In genomic region chr1:207968521-207968944, GRCh38 we compare ENCODE assay signal across 1 cellular context.
A peak's percentile ranks its signal among the peaks of the same experiment; 100 is the strongest.
TF ChIP-seq lines count a peak whose summit lies in the region.

No MANE protein-coding gene starts in this region.

TF ChIP-seq in HEK293, 187 proteins besides CTCF, POLR2A, EP300 and RAD21 (continued from another document):
- TF ChIP-seq PATZ1 (tag by site-specific recombination; IDR thresholded peaks at IDR 0.05) = peak; percentile 60; the same call in 1 of the 2 replicates
- TF ChIP-seq ZNF398 (tag by site-specific recombination; IDR thresholded peaks at IDR 0.05) = 0 out of 2 replicates have a peak, but pooled peaks have one; percentile 7
- no peak for TF ChIP-seq ZNF324 (tag by site-specific recombination; IDR thresholded peaks at IDR 0.05)
- TF ChIP-seq ZNF629 (tag by site-specific recombination; IDR thresholded peaks at IDR 0.05) = peak; percentile 89
- TF ChIP-seq KLF8 (tag by site-specific recombination; IDR thresholded peaks at IDR 0.05) = peak; percentile 33; the same call in 1 of the 2 replicates
- TF ChIP-seq, protein P1, sequence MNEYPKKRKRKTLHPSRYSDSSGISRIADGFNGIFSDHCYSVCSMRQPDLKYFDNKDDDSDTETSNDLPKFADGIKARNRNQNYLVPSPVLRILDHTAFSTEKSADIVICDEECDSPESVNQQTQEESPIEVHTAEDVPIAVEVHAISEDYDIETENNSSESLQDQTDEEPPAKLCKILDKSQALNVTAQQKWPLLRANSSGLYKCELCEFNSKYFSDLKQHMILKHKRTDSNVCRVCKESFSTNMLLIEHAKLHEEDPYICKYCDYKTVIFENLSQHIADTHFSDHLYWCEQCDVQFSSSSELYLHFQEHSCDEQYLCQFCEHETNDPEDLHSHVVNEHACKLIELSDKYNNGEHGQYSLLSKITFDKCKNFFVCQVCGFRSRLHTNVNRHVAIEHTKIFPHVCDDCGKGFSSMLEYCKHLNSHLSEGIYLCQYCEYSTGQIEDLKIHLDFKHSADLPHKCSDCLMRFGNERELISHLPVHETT (tag by site-specific recombination; IDR thresholded peaks at IDR 0.05) = 0 out of 2 replicates have a peak, but pooled peaks have one; percentile 29
- TF ChIP-seq, protein P2, sequence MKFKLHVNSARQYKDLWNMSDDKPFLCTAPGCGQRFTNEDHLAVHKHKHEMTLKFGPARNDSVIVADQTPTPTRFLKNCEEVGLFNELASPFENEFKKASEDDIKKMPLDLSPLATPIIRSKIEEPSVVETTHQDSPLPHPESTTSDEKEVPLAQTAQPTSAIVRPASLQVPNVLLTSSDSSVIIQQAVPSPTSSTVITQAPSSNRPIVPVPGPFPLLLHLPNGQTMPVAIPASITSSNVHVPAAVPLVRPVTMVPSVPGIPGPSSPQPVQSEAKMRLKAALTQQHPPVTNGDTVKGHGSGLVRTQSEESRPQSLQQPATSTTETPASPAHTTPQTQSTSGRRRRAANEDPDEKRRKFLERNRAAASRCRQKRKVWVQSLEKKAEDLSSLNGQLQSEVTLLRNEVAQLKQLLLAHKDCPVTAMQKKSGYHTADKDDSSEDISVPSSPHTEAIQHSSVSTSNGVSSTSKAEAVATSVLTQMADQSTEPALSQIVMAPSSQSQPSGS (tag by site-specific recombination; IDR thresholded peaks at IDR 0.05; ENCODE audit: low read depth) = peak; percentile 92
- peak; percentile 94 for TF ChIP-seq ZSCAN16 (tag by site-specific recombination; IDR thresholded peaks at IDR 0.05)
- TF ChIP-seq ZNF266 (tag by site-specific recombination; IDR thresholded peaks at IDR 0.05; ENCODE audit: low read depth) = no peak
- TF ChIP-seq GLI4 (tag by site-specific recombination; IDR thresholded peaks at IDR 0.05) = no peak
- peak; percentile 64; the same call in 1 of the 2 replicates for TF ChIP-seq ZBTB21 (tag by site-specific recombination; IDR thresholded peaks at IDR 0.05)
- TF ChIP-seq TCF7L2 (IDR thresholded peaks at IDR 0.05; ENCODE audit: borderline replicate concordance, low read depth, low read length) = no peak
- TF ChIP-seq IKZF3 (tag by site-specific recombination; IDR thresholded peaks at IDR 0.05) = no peak
- TF ChIP-seq ZNF654 (tag by site-specific recombination; IDR thresholded peaks at IDR 0.05; ENCODE audit: low read depth) = peak; percentile 7; the same call in 1 of the 2 replicates
- no peak for TF ChIP-seq YY1 (tag by site-specific recombination; IDR thresholded peaks at IDR 0.05)
- TF ChIP-seq SP7 (tag by site-specific recombination; IDR thresholded peaks at IDR 0.05) = peak; percentile 57
- 0 out of 2 replicates have a peak, but pooled peaks have one; percentile 23 for TF ChIP-seq ZNF600 (tag by site-specific recombination; IDR thresholded peaks at IDR 0.05)
- no peak for TF ChIP-seq ZNF10 (tag by site-specific recombination; IDR thresholded peaks at IDR 0.05)
- TF ChIP-seq ZBTB17 (tag by site-specific recombination; IDR thresholded peaks at IDR 0.05) = 0 out of 2 replicates have a peak, but pooled peaks have one; percentile 31
- 0 out of 2 replicates have a peak, but pooled peaks have one; percentile 56 for TF ChIP-seq OSR2 (tag by site-specific recombination; IDR thresholded peaks at IDR 0.05)
- TF ChIP-seq ZIC2 (tag by site-specific recombination; IDR thresholded peaks at IDR 0.05) = 0 out of 2 replicates have a peak, but pooled peaks have one; percentile 10
- no peak for TF ChIP-seq ZNF837 (tag by site-specific recombination; IDR thresholded peaks at IDR 0.05)
- TF ChIP-seq ZEB2 (tag by site-specific recombination; IDR thresholded peaks at IDR 0.05) = peak; percentile 53; the same call in 1 of the 2 replicates
- peak; percentile 71; the same call in 1 of the 2 replicates for TF ChIP-seq BCL11A (tag by site-specific recombination; IDR thresholded peaks at IDR 0.05; ENCODE audit: low read depth)
- peak; percentile 92 for TF ChIP-seq GLIS1 (tag by site-specific recombination; IDR thresholded peaks at IDR 0.05)
- TF ChIP-seq TSHZ1 (tag by site-specific recombination; IDR thresholded peaks at IDR 0.05; ENCODE audit: borderline replicate concordance) = 0 out of 2 replicates have a peak, but pooled peaks have one; percentile 33
- TF ChIP-seq ZNF341 (tag by site-specific recombination; IDR thresholded peaks at IDR 0.05; ENCODE audit: low read depth) = no peak
- TF ChIP-seq ZNF777 (tag by site-specific recombination; IDR thresholded peaks at IDR 0.05; ENCODE audit: borderline replicate concordance) = no peak
- no peak for TF ChIP-seq ZNF580 (tag by site-specific recombination; IDR thresholded peaks at IDR 0.05)
- TF ChIP-seq, protein P3, sequence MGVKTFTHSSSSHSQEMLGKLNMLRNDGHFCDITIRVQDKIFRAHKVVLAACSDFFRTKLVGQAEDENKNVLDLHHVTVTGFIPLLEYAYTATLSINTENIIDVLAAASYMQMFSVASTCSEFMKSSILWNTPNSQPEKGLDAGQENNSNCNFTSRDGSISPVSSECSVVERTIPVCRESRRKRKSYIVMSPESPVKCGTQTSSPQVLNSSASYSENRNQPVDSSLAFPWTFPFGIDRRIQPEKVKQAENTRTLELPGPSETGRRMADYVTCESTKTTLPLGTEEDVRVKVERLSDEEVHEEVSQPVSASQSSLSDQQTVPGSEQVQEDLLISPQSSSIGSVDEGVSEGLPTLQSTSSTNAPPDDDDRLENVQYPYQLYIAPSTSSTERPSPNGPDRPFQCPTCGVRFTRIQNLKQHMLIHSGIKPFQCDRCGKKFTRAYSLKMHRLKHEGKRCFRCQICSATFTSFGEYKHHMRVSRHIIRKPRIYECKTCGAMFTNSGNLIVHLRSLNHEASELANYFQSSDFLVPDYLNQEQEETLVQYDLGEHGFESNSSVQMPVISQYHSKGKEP (tag by site-specific recombination; IDR thresholded peaks at IDR 0.05) = no peak
- TF ChIP-seq ZNF426 (tag by site-specific recombination; IDR thresholded peaks at IDR 0.05) = no peak
- TF ChIP-seq SP3 (tag by site-specific recombination; IDR thresholded peaks at IDR 0.05) = no peak
- TF ChIP-seq ZNF366 (tag by site-specific recombination; conservative IDR thresholded peaks at IDR 0.05) = peak; percentile 55; the same call in 1 of the 2 replicates
